ENCODE assay signal across 8 cellular contexts in genomic region chr11:33891714-33892327, GRCh38. TPM values are rescaled to one million over a fixed set of nuclear protein-coding genes. Genes with fewer than 3 reads are reported as not detected.
A peak's percentile ranks its signal among the peaks of the same experiment; 100 is the strongest.
DNase-seq lines count a peak whose midpoint lies in the region; ATAC-seq, FAIRE-seq and TF ChIP-seq lines count a peak whose summit lies in the region.

Gene LMO2 (minus strand): TSS chr11:33892076. CDS start chr11:33869716, 22,360 bp downstream.

- DNase-seq in NCI-H510A (lab: John Stamatoyannopoulos, UW) (peak; percentile 24), gastrocnemius medialis (peak in 1 of 2 donors; percentile 80), GM19239 (ENCODE audit: insufficient read length, low spot score) (no peak), AG08396 (ENCODE audit: low spot score) (no peak), NCI-H226 (no peak)
- no peak for DNase-seq in stimulated activated effector memory CD8-positive, alpha-beta T cell treated with anti-CD3 and anti-CD28 coated beads, Interleukin-12 subunit alpha, Interleukin-12 subunit beta, amount 100 ng/mL, for 72 hours (ENCODE audit: low spot score in 2 of 2)

- H3K4me1 ChIP-seq in endocrine pancreas (ENCODE audit: control insufficient read depth, insufficient read depth, low read length) = peaks cover 11% of the 10 kb centered on the region
- H3K4me1 ChIP-seq in gastrocnemius medialis = peaks cover 7 to 19% of the 10 kb centered on the region in 2 donors

- H3K4me1 Mint-ChIP-seq in stimulated activated effector memory CD8-positive, alpha-beta T cell treated with anti-CD3 and anti-CD28 coated beads, Interleukin-12 subunit alpha, Interleukin-12 subunit beta, amount 100 ng/mL, for 72 hours = peaks cover 37% of the 10 kb centered on the region

- H3K27me3 ChIP-seq in endocrine pancreas (ENCODE audit: control insufficient read depth, insufficient read depth, low read length) (no peaks in the 10 kb centered on the region), gastrocnemius medialis (no peaks in the 10 kb centered on the region)

- ATAC-seq in HG02759 (IDR thresholded peaks at IDR 0.05; ENCODE audit: unreplicated experiment) = peak; percentile 19
- ATAC-seq in gastrocnemius medialis = peak; percentile 40 to 68
- no peak for ATAC-seq in stimulated activated effector memory CD8-positive, alpha-beta T cell treated with anti-CD3 and anti-CD28 coated beads, Interleukin-12 subunit alpha, Interleukin-12 subunit beta, amount 100 ng/mL, for 72 hours

- TF ChIP-seq CTCF in gastrocnemius medialis (IDR thresholded peaks at IDR 0.05 in 4 of 5, conservative IDR thresholded peaks at IDR 0.05 in 1 of 5) = no peak

- no peak within 1 kb of the TSS for H3K4me3 Mint-ChIP-seq in stimulated activated effector memory CD8-positive, alpha-beta T cell treated with anti-CD3 and anti-CD28 coated beads, Interleukin-12 subunit alpha, Interleukin-12 subunit beta, amount 100 ng/mL, for 72 hours

- H3K27ac ChIP-seq in gastrocnemius medialis = peak within 1 kb of the TSS; percentile 44 to 73 (median 68)

- no peak for TF ChIP-seq POLR2A in gastrocnemius medialis (IDR thresholded peaks at IDR 0.05)

- intact Hi-C loops in gastrocnemius medialis (cut with DNase I; ENCODE audit: low total_unique reads) = no loop called here

- no peak within 1 kb of the TSS for H3K9ac ChIP-seq in endocrine pancreas (ENCODE audit: control insufficient read depth, insufficient read depth, low read length)

- no peaks in the 10 kb centered on the region for H3K9me3 ChIP-seq in endocrine pancreas (ENCODE audit: control insufficient read depth, low read length)
- H3K9me3 ChIP-seq in gastrocnemius medialis = no peaks in the 10 kb centered on the region

- peaks cover 6% of the 10 kb centered on the region for H3K36me3 Mint-ChIP-seq in stimulated activated effector memory CD8-positive, alpha-beta T cell treated with anti-CD3 and anti-CD28 coated beads, Interleukin-12 subunit alpha, Interleukin-12 subunit beta, amount 100 ng/mL, for 72 hours

- no peak within 1 kb of the TSS for H3K27ac Mint-ChIP-seq in stimulated activated effector memory CD8-positive, alpha-beta T cell treated with anti-CD3 and anti-CD28 coated beads, Interleukin-12 subunit alpha, Interleukin-12 subunit beta, amount 100 ng/mL, for 72 hours

- FAIRE-seq in GM19239 (lab: Jason Lieb, UNC) = no peak

- H3K4me3 ChIP-seq in endocrine pancreas (ENCODE audit: control insufficient read depth, insufficient read depth, low read length) = peak within 1 kb of the TSS; percentile 40
- no peak within 1 kb of the TSS for H3K4me3 ChIP-seq in gastrocnemius medialis

- no peaks in the 10 kb centered on the region for H3K36me3 ChIP-seq in endocrine pancreas (ENCODE audit: control insufficient read depth, insufficient read depth, low read length)
- H3K36me3 ChIP-seq in gastrocnemius medialis = no peaks in the 10 kb centered on the region

- in situ Hi-C loops in gastrocnemius medialis (cut with MboI; ENCODE audit: low sequenced_read_pairs in 4 of 4) = no loop called here

- no peaks in the 10 kb centered on the region for H3K9me3 Mint-ChIP-seq in stimulated activated effector memory CD8-positive, alpha-beta T cell treated with anti-CD3 and anti-CD28 coated beads, Interleukin-12 subunit alpha, Interleukin-12 subunit beta, amount 100 ng/mL, for 72 hours

RNA-seq across cellular contexts. Expression of gene LMO2, which starts in this region (rescaled TPM):
- 10 to 100 TPM in 3 of 4 donors, 1 to 10 TPM in 1; 5.3 to 41.9 (median 19.2) TPM for total RNA-seq in gastrocnemius medialis
